In genomic region chr10:132538031-132538789, GRCh38 we compare ENCODE assay signal across 8 cellular contexts. TPM values are rescaled to one million over a fixed set of nuclear protein-coding genes. Genes with fewer than 3 reads are reported as not detected.
DNase-seq lines count a peak whose midpoint lies in the region; ATAC-seq and TF ChIP-seq lines count a peak whose summit lies in the region.

No MANE protein-coding gene starts in this region.

- peaks cover 41% of the 10 kb centered on the region for H3K79me2 ChIP-seq in mammary epithelial cell (ENCODE audit: insufficient read depth, low read length)

- dilution Hi-C loops in mammary epithelial cell (cut with HindIII; ENCODE audit: low sequenced_read_pairs) = no loop called here

- intact Hi-C loops in mammary epithelial cell (cut with micrococcal nuclease) (loop anchor here (5.0 kb wide), 3 partner anchors 81 to 146 kb away; no protein-coding TSS in a partner anchor), right lobe of liver (cut with DNase I) (loop anchor here in 1 of 2 donors (10.0 kb wide), 1 partner anchor 73 kb away; no protein-coding TSS in a partner anchor), tibial artery (cut with DNase I; ENCODE audit: low total_unique reads) (loop anchor here (5.0 kb wide), 2 partner anchors 39 to 99 kb away; no protein-coding TSS in a partner anchor)

- no peak for DNase-seq in HL-60 (ENCODE audit: low read depth in 1 of 2, low spot score in 1 of 2)
- DNase-seq in mammary epithelial cell = no peak
- peak; percentile 54 to 69 (median 66) for DNase-seq in right lobe of liver
- peak; percentile 36 to 68 for DNase-seq in tibial artery
- no peak for DNase-seq in NCI-H1092 (lab: John Stamatoyannopoulos, UW)
- no peak for DNase-seq in foreskin melanocyte
- DNase-seq in middle frontal gyrus (ENCODE audit: extremely low spot score, low spot score) = no peak

- CTCF ChIA-PET in mammary epithelial cell (lab: Charles Lee; ENCODE audit: low non-redundant PET) = interaction anchor here (0.6 to 0.7 kb wide), 2 partner anchors 78 to 732 kb away, joined by 4 to 5 read pairs; no protein-coding TSS in a partner anchor

- peak overlapping the region; percentile 80 for H2AFZ ChIP-seq in mammary epithelial cell (ENCODE audit: low read depth, low read length)

- BruUV-seq in mammary epithelial cell (replicated peaks; lab: Mats Ljungman, UMichigan) = no TSS peak

- TF ChIP-seq POLR2A in right lobe of liver (IDR thresholded peaks at IDR 0.05) = no peak

- peak overlapping the region; percentile 63 for H3K4me3 ChIP-seq in HL-60 (replicated peaks; ENCODE audit: insufficient read depth, low read length)
- peak overlapping the region; percentile 65 to 91 (median 67) for H3K4me3 ChIP-seq in mammary epithelial cell (replicated peaks in 1 of 3; ENCODE audit: insufficient read depth in 1 of 3, low read depth in 2 of 3, low read length in 3 of 3)
- peak overlapping the region; percentile 52 to 66 (median 62) for H3K4me3 ChIP-seq in right lobe of liver
- peak overlapping the region; percentile 69 to 84 for H3K4me3 ChIP-seq in tibial artery

- H3K27ac ChIP-seq in C4-2B (peak overlapping the region; percentile 91), HL-60 (replicated peaks) (peak overlapping the region; percentile 60), mammary epithelial cell (ENCODE audit: insufficient read depth, low read depth, low read length) (peak overlapping the region; percentile 40), right lobe of liver (peak overlapping the region; percentile 38 to 88 (median 76)), tibial artery (peak overlapping the region; percentile 86 to 89)

- H3K4me2 ChIP-seq in mammary epithelial cell (ENCODE audit: insufficient read depth, low read depth, low read length) = peak overlapping the region; percentile 90

- H4K20me1 ChIP-seq in mammary epithelial cell (ENCODE audit: insufficient read depth, low read length) = no peaks in the 10 kb centered on the region

- H3K9ac ChIP-seq in mammary epithelial cell (ENCODE audit: insufficient read depth, low read length) = peak overlapping the region; percentile 57

- 54% methylated on average over 7 of the region's 42 CpGs for WGBS in mammary epithelial cell (ENCODE audit: low coverage, missing lambda C conversion rate)
- 19% methylated on average over 6 of the region's 42 CpGs for WGBS in right lobe of liver (ENCODE audit: insufficient coverage, low coverage, low lambda C conversion rate, missing lambda C conversion rate)

- in situ Hi-C loops in mammary epithelial cell (cut with MboI; ENCODE audit: low sequenced_read_pairs in 2 of 2) = no loop called here

- TF ChIP-seq CTCF in C4-2B (conservative IDR thresholded peaks at IDR 0.05) (no peak), HL-60 (IDR thresholded peaks at IDR 0.05; ENCODE audit: insufficient read depth, low read length) (no peak), mammary epithelial cell (conservative IDR thresholded peaks at IDR 0.05 in 1 of 2, IDR thresholded peaks at IDR 0.05 in 1 of 2; ENCODE audit: extremely low read depth in 1 of 2, insufficient read depth in 1 of 2, low read depth in 1 of 2, low read length in 2 of 2) (no peak), right lobe of liver (IDR thresholded peaks at IDR 0.05) (no peak), tibial artery (IDR thresholded peaks at IDR 0.05) (no peak)

- H3K4me1 ChIP-seq in mammary epithelial cell (ENCODE audit: insufficient read depth, low read length) (peaks cover 17% of the 10 kb centered on the region), right lobe of liver (peaks cover 0 to 38% (median 16%) of the 10 kb centered on the region in 4 donors), tibial artery (peaks cover 0 to 61% (median 54%) of the 10 kb centered on the region in 4 donors)

- H3K27me3 ChIP-seq in HL-60 (ENCODE audit: insufficient read depth, poor library complexity, severe bottlenecking) (no peaks in the 10 kb centered on the region), mammary epithelial cell (ENCODE audit: insufficient read depth, low read length) (no peaks in the 10 kb centered on the region), right lobe of liver (no peaks in the 10 kb centered on the region), tibial artery (no peaks in the 10 kb centered on the region)

- ATAC-seq in right lobe of liver = no peak

- no peaks in the 10 kb centered on the region for H3K9me3 ChIP-seq in mammary epithelial cell (replicated peaks; ENCODE audit: insufficient read depth, low read length)
- H3K9me3 ChIP-seq in right lobe of liver = no peaks in the 10 kb centered on the region
- H3K9me3 ChIP-seq in tibial artery = no peaks in the 10 kb centered on the region

- H3K36me3 ChIP-seq in mammary epithelial cell (ENCODE audit: insufficient read depth, low read length) = no peaks in the 10 kb centered on the region
- H3K36me3 ChIP-seq in right lobe of liver = no peaks in the 10 kb centered on the region
- no peaks in the 10 kb centered on the region for H3K36me3 ChIP-seq in tibial artery

RNA-seq across cellular contexts. Expression of gene INPP5A, which starts 0.6 kb away (rescaled TPM):
- total RNA-seq in mammary epithelial cell = 10 to 100 TPM; 18.0 to 18.7 TPM
- polyA plus RNA-seq in mammary epithelial cell = 17.3 TPM
- polyA minus RNA-seq in mammary epithelial cell = 18.8 TPM
- total RNA-seq in right lobe of liver = 10 to 100 TPM; 12.5 to 24.6 (median 16.9) TPM

Comparison
In these comparisons a context has a peak if more than half of its experiments do, and no peak if none do; other contexts are left out.
1. H3K27ac ChIP-seq: peak in every context shown above with its lines; median percentile 91 in C4-2B; 88 in tibial artery; 76 in right lobe of liver; 60 in HL-60; 40 in mammary epithelial cell.
2. DNase-seq: peak in right lobe of liver (3 of 3) and tibial artery (2 of 2); none in HL-60 (0 of 2), mammary epithelial cell (single experiment), NCI-H1092 (single experiment), foreskin melanocyte (single experiment) and middle frontal gyrus (single experiment).
3. Peak in every context shown above with its lines, with median percentiles within 50 percentile points of each other: H3K4me3 ChIP-seq.